In the genomic region with DNA sequence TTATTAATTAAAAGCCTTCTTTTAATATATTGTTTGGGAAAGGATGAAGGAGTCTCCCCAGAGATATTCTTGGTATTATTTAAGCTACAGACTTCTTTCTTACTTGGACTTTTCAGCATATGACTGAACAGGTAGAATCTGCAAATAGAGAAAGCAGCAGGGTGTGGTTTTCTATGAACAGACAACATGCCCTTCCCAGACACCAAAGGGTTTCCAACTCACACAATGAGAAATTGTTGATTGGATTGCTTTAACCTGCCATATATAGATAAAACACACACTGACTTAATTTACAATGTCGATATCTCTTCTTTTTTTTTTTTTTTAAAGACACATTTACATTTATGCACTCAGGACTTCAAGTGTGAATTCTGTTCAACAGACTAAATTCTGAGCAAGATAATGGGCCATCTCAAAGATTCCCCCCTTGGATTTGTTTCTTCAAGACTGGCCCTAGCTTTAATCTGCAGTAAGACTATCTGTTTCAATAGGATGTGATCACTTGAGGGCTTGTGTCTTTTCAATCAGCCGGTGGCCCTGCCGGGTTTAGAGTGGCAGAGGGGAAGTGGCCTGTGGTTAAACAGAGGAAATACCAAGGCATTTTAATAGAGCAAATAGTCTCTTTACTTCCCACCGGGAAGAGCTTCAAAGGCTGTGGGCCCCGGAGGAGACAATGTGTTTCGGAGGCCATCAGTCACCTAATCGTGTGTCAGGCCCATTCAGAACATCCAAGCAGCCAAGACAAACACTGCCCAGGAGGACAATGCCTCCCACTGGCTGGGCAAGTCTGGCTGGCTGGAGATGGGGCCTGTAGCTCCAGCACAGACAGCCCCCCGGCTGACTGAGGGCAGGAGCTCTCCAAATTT, we compare ENCODE assay signal across 9 cellular contexts. TPM values are rescaled to one million over a fixed set of nuclear protein-coding genes. Genes with fewer than 3 reads are reported as not detected.
DNase-seq lines count a peak whose midpoint lies in the region; ATAC-seq and TF ChIP-seq lines count a peak whose summit lies in the region.
"Had no signal": no experiment of that assay in that cellular context is flagged by ENCODE, and none has a peak within 500 bp of the region (broad histone marks: within the 10 kb centered on the region; RNA-seq: fewer than 3 reads in every experiment).

No MANE protein-coding gene starts in this region.

- H3K36me3 ChIP-seq in MM.1S (replicated peaks; ENCODE audit: insufficient read depth, low read length) (no peaks in the 10 kb centered on the region), upper lobe of right lung (no peaks in the 10 kb centered on the region)

- H3K27ac ChIP-seq in MM.1S (ENCODE audit: low read length) (no peak overlapping the region), upper lobe of right lung (no peak overlapping the region)

- no peaks in the 10 kb centered on the region for H3K9me2 ChIP-seq in MM.1S (replicated peaks; ENCODE audit: insufficient read depth, low read length)

- no peaks in the 10 kb centered on the region for H3K9me3 ChIP-seq in MM.1S (replicated peaks; ENCODE audit: insufficient read depth, low read length)
- no peaks in the 10 kb centered on the region for H3K9me3 ChIP-seq in upper lobe of right lung

- H3K27me3 Mint-ChIP-seq in natural killer cell treated with Interleukin-12 subunit alpha and Interleukin-12 subunit beta and Interleukin-15 and Interleukin-18, amount 100 ng/mL, for 72 hours, result peaks cover 32 to 38% of the 10 kb centered on the region in 2 donors
- peaks cover 33% of the 10 kb centered on the region for H3K27me3 Mint-ChIP-seq in osteocyte (ENCODE audit: unreplicated experiment)

- H3K27me3 ChIP-seq in MM.1S (replicated peaks; ENCODE audit: insufficient read depth, low read length) (peaks cover 3% of the 10 kb centered on the region), upper lobe of right lung (peaks cover 8% of the 10 kb centered on the region)

- peaks cover 13 to 14% of the 10 kb centered on the region in 2 donors for H3K4me1 Mint-ChIP-seq in natural killer cell treated with Interleukin-12 subunit alpha and Interleukin-12 subunit beta and Interleukin-15 and Interleukin-18, amount 100 ng/mL, for 72 hours (ENCODE audit: low read depth in 2 of 2)
- peaks cover 26% of the 10 kb centered on the region for H3K4me1 Mint-ChIP-seq in osteocyte (ENCODE audit: unreplicated experiment)

- no peaks in the 10 kb centered on the region for H3K79me2 ChIP-seq in MM.1S (ENCODE audit: low read length)

- H3K4me1 ChIP-seq in MM.1S (ENCODE audit: low read length), result peaks cover 15% of the 10 kb centered on the region
- H3K4me1 ChIP-seq in upper lobe of right lung, result peaks cover 21% of the 10 kb centered on the region

- H3K4me2 ChIP-seq in MM.1S (ENCODE audit: low read depth, low read length), result peak overlapping the region; percentile 49

- H3K27ac Mint-ChIP-seq in natural killer cell treated with Interleukin-12 subunit alpha and Interleukin-12 subunit beta and Interleukin-15 and Interleukin-18, amount 100 ng/mL, for 72 hours, result no peak overlapping the region
- no peak overlapping the region for H3K27ac Mint-ChIP-seq in osteocyte (ENCODE audit: unreplicated experiment)

- no peaks in the 10 kb centered on the region for H3K36me3 Mint-ChIP-seq in natural killer cell treated with Interleukin-12 subunit alpha and Interleukin-12 subunit beta and Interleukin-15 and Interleukin-18, amount 100 ng/mL, for 72 hours
- no peaks in the 10 kb centered on the region for H3K36me3 Mint-ChIP-seq in osteocyte (ENCODE audit: unreplicated experiment)

- TF ChIP-seq CTCF in GM12865 (IDR thresholded peaks at IDR 0.05; ENCODE audit: insufficient read depth, low read depth, low read length, missing control alignments), result no peak
- TF ChIP-seq CTCF in MM.1S (IDR thresholded peaks at IDR 0.05; ENCODE audit: low read length), result no peak
- TF ChIP-seq CTCF in astrocyte of the spinal cord (IDR thresholded peaks at IDR 0.05; ENCODE audit: low read depth, low read length), result no peak
- no peak for TF ChIP-seq CTCF in osteocyte (IDR thresholded peaks at IDR 0.05)
- no peak for TF ChIP-seq CTCF in upper lobe of right lung (IDR thresholded peaks at IDR 0.05)

- H3K9ac ChIP-seq in MM.1S (ENCODE audit: low read length), result no peak overlapping the region

- DNase-seq in GM12865 (ENCODE audit: low read depth) (peak; percentile 25), MM.1S (peak; percentile 74), astrocyte of the spinal cord (ENCODE audit: low read depth, low spot score) (peak; percentile 43), ACHN (no peak), putamen (ENCODE audit: low spot score) (no peak), osteocyte (ENCODE audit: extremely low spot score, unreplicated experiment) (no peak), upper lobe of right lung (no peak)
- no peak for DNase-seq in natural killer cell treated with Interleukin-12 subunit alpha and Interleukin-12 subunit beta and Interleukin-15 and Interleukin-18, amount 100 ng/mL, for 72 hours (ENCODE audit: low spot score)
- DNase-seq: NCI-H524 treated with DMSO at 0.1 percent for 48 hours had no signal

- H3K4me3 ChIP-seq in GM12865 (ENCODE audit: low read depth, low read length) (no peak overlapping the region), MM.1S (ENCODE audit: low read length) (no peak overlapping the region), astrocyte of the spinal cord (ENCODE audit: low read depth, low read length) (no peak overlapping the region), upper lobe of right lung (no peak overlapping the region)

- no peaks in the 10 kb centered on the region for H3F3A ChIP-seq in MM.1S (ENCODE audit: insufficient read depth, low read length)

- H4K20me1 ChIP-seq in MM.1S (ENCODE audit: insufficient read depth, low read length), result no peaks in the 10 kb centered on the region

- H3K4me3 Mint-ChIP-seq in natural killer cell treated with Interleukin-12 subunit alpha and Interleukin-12 subunit beta and Interleukin-15 and Interleukin-18, amount 100 ng/mL, for 72 hours, result peak overlapping the region; percentile 5
- no peak overlapping the region for H3K4me3 Mint-ChIP-seq in osteocyte (ENCODE audit: unreplicated experiment)

- in situ Hi-C loops in astrocyte of the spinal cord (cut with HindIII; ENCODE audit: low sequenced_read_pairs) (no loop called here), ACHN (cut with HindIII; ENCODE audit: low pct_ligation_motif_present, low pct_unique_long_range_greater_than_20kb, low sequenced_read_pairs) (no loop called here)

- H2AFZ ChIP-seq in MM.1S (ENCODE audit: low read length), result 0 out of 2 replicates have a peak overlapping the region, but pooled peaks have one; percentile 10

- H3K9me3 Mint-ChIP-seq in natural killer cell treated with Interleukin-12 subunit alpha and Interleukin-12 subunit beta and Interleukin-15 and Interleukin-18, amount 100 ng/mL, for 72 hours, result no peaks in the 10 kb centered on the region
- no peaks in the 10 kb centered on the region for H3K9me3 Mint-ChIP-seq in osteocyte (ENCODE audit: unreplicated experiment)

- ATAC-seq in natural killer cell treated with Interleukin-12 subunit alpha and Interleukin-12 subunit beta and Interleukin-15 and Interleukin-18, amount 100 ng/mL, for 72 hours, result peak in 1 of 2 donors; percentile 45
- ATAC-seq in upper lobe of right lung, result no peak

- intact Hi-C loops in upper lobe of right lung (cut with DNase I), result no loop called here

RNA-seq across cellular contexts. Expression of a gene that starts 6.1 kb away (rescaled TPM):
- under 1 TPM in 1 of 2 donors, not detected in 1; 0.28 TPM for total RNA-seq in natural killer cell treated with Interleukin-12 subunit alpha and Interleukin-12 subunit beta and Interleukin-15 and Interleukin-18, amount 100 ng/mL, for 72 hours
- total RNA-seq in osteocyte (2.9 and 3.9 TPM in 2 replicates), upper lobe of right lung (1.1 TPM)

RNA-seq across cellular contexts. Expression of a gene that starts 40.7 kb away (rescaled TPM):
- not detected for total RNA-seq in natural killer cell treated with Interleukin-12 subunit alpha and Interleukin-12 subunit beta and Interleukin-15 and Interleukin-18, amount 100 ng/mL, for 72 hours
- total RNA-seq in osteocyte (1.3 and 2.0 TPM in 2 replicates), upper lobe of right lung (1.2 TPM)

Comparison
In these comparisons a context has a peak if more than half of its experiments do, and no peak if none do; other contexts are left out.
1. DNase-seq: peak in GM12865 (single experiment), MM.1S (single experiment) and astrocyte of the spinal cord (single experiment); none in natural killer cell treated with Interleukin-12 subunit alpha and Interleukin-12 subunit beta and Interleukin-15 and Interleukin-18, amount 100 ng/mL, for 72 hours (single experiment), ACHN (single experiment), putamen (single experiment), osteocyte (single experiment) and upper lobe of right lung (single experiment).